In genomic region chr3:50577348-50577747, GRCh38 we compare ENCODE assay signal across 15 cellular contexts. TPM values are rescaled to one million over a fixed set of nuclear protein-coding genes. Genes with fewer than 3 reads are reported as not detected.
A peak's percentile ranks its signal among the peaks of the same experiment; 100 is the strongest.
DNase-seq lines count a peak whose midpoint lies in the region; ATAC-seq, FAIRE-seq and TF ChIP-seq lines count a peak whose summit lies in the region.
"Had no signal": no experiment of that assay in that cellular context is flagged by ENCODE, and none has a peak within 500 bp of the region (broad histone marks: within the 10 kb centered on the region; RNA-seq: fewer than 3 reads in every experiment).

No MANE protein-coding gene starts in this region.

- H3K9me3 Mint-ChIP-seq in T-helper 2 cell treated with Interferon-gamma antibody and Interleukin-4, amounts not matched to agents 5 μg/mL and 100 μg/mL, for 36 hours = no peaks in the 10 kb centered on the region
- no peaks in the 10 kb centered on the region for H3K9me3 Mint-ChIP-seq in stimulated activated naive CD8-positive, alpha-beta T cell treated with anti-CD3 and anti-CD28 coated beads, Interleukin-15, Interleukin-2, amounts not matched to agents 100 ng/mL and 50 ng/mL, for 24 hours
- H3K9me3 Mint-ChIP-seq: H9 had no signal

- in situ Hi-C loops in K562 (cut with MboI) = loop anchor here (5.0 kb wide), 1 partner anchor 35 kb away; the partner anchor contains the start of gene CISH

- peak overlapping the region; percentile 10; the same call in 1 of the 2 replicates for H3K4me2 ChIP-seq in K562 (ENCODE audit: insufficient read depth, low read length)
- H3K4me2 ChIP-seq: BLaER1 treated with 17β-estradiol and CSF1 and Interleukin-3, amounts not matched to agents 10 nM and 100 nM had no signal

- no peak for TF ChIP-seq POLR2A in K562 (conservative IDR thresholded peaks at IDR 0.05)
- no peak for TF ChIP-seq POLR2A in thyroid gland (IDR thresholded peaks at IDR 0.05)

- CTCF ChIA-PET in K562 (lab: Yijun Ruan, JAX; ENCODE audit: low intra/inter-chr PET ratio) = no interaction called here

- no peak for TF ChIP-seq RAD21 in K562 (CRISPR knock-in tag; conservative IDR thresholded peaks at IDR 0.05 in 1 of 2, IDR thresholded peaks at IDR 0.05 in 1 of 2)

- H3K9me3 ChIP-seq in K562 (replicated peaks; ENCODE audit: control insufficient read depth, insufficient read depth, low read depth, low read length) (no peaks in the 10 kb centered on the region), thyroid gland (no peaks in the 10 kb centered on the region), left ventricle myocardium inferior (replicated peaks) (no peaks in the 10 kb centered on the region)
- H3K9me3 ChIP-seq: BLaER1 treated with 17β-estradiol and CSF1 and Interleukin-3, amounts not matched to agents 10 nM and 100 nM; Caco-2 had no signal

- peaks cover 65% of the 10 kb centered on the region; the same call in 2 of the 3 replicates for H3K36me3 ChIP-seq in K562 (ENCODE audit: control insufficient read depth, insufficient read depth, low read length)
- H3K36me3 ChIP-seq in thyroid gland = peaks cover 0 to 4% of the 10 kb centered on the region in 2 donors
- H3K36me3 ChIP-seq in left ventricle myocardium inferior = peaks cover 42% of the 10 kb centered on the region

- H3K4me3 ChIP-seq in K562 = no peak overlapping the region
- H3K4me3 ChIP-seq in thyroid gland (replicated peaks in 1 of 3) = no peak overlapping the region
- H3K4me3 ChIP-seq in left ventricle myocardium inferior = no peak overlapping the region
- H3K4me3 ChIP-seq: BLaER1 treated with 17β-estradiol and CSF1 and Interleukin-3, amounts not matched to agents 10 nM and 100 nM had no signal

- no peaks in the 10 kb centered on the region for H3K27me3 ChIP-seq in K562 (ENCODE audit: control insufficient read depth in 2 of 2, insufficient read depth in 2 of 2, low read length in 2 of 2)
- H3K27me3 ChIP-seq in thyroid gland = no peaks in the 10 kb centered on the region
- H3K27me3 ChIP-seq in left ventricle myocardium inferior (ENCODE audit: low read depth) = no peaks in the 10 kb centered on the region
- H3K27me3 ChIP-seq: BLaER1 treated with 17β-estradiol and CSF1 and Interleukin-3, amounts not matched to agents 10 nM and 100 nM had no signal

- ATAC-seq in stimulated activated naive CD8-positive, alpha-beta T cell treated with anti-CD3 and anti-CD28 coated beads, Interleukin-15, Interleukin-2, amounts not matched to agents 100 U/mL and 50 U/mL, for 24 hours = no peak
- ATAC-seq in K562 = peak; percentile 49; the same call in 2 of the 3 replicates
- no peak for ATAC-seq in HG02623 (IDR thresholded peaks at IDR 0.05; ENCODE audit: unreplicated experiment)

- no peaks in the 10 kb centered on the region; the same call in 2 of the 3 replicates for H3K79me2 ChIP-seq in K562 (ENCODE audit: control insufficient read depth, insufficient read depth, low read length)

- H3K4me1 Mint-ChIP-seq in T-helper 2 cell treated with Interferon-gamma antibody and Interleukin-4, amounts not matched to agents 5 μg/mL and 100 μg/mL, for 36 hours (ENCODE audit: low read depth) = peaks cover 68% of the 10 kb centered on the region
- peaks cover 46% of the 10 kb centered on the region for H3K4me1 Mint-ChIP-seq in stimulated activated naive CD8-positive, alpha-beta T cell treated with anti-CD3 and anti-CD28 coated beads, Interleukin-15, Interleukin-2, amounts not matched to agents 100 ng/mL and 50 ng/mL, for 24 hours (ENCODE audit: low read depth)
- H3K4me1 Mint-ChIP-seq: H9 had no signal

- peak overlapping the region in 1 of 2 experiments; percentile 84; a peak in 1 of 4 replicates for H3K9ac ChIP-seq in K562 (ENCODE audit: insufficient read depth in 1 of 2, low read depth in 2 of 2, low read length in 2 of 2)
- H3K9ac ChIP-seq: BLaER1 treated with 17β-estradiol and CSF1 and Interleukin-3, amounts not matched to agents 10 nM and 100 nM had no signal

- H3K27me3 Mint-ChIP-seq in T-helper 2 cell treated with Interferon-gamma antibody and Interleukin-4, amounts not matched to agents 5 μg/mL and 100 μg/mL, for 36 hours (ENCODE audit: low read depth) = no peaks in the 10 kb centered on the region
- no peaks in the 10 kb centered on the region for H3K27me3 Mint-ChIP-seq in stimulated activated naive CD8-positive, alpha-beta T cell treated with anti-CD3 and anti-CD28 coated beads, Interleukin-15, Interleukin-2, amounts not matched to agents 100 ng/mL and 50 ng/mL, for 24 hours

- H3K4me3 Mint-ChIP-seq in T-helper 2 cell treated with Interferon-gamma antibody and Interleukin-4, amounts not matched to agents 5 μg/mL and 100 μg/mL, for 36 hours = no peak overlapping the region
- no peak overlapping the region for H3K4me3 Mint-ChIP-seq in stimulated activated naive CD8-positive, alpha-beta T cell treated with anti-CD3 and anti-CD28 coated beads, Interleukin-15, Interleukin-2, amounts not matched to agents 100 ng/mL and 50 ng/mL, for 24 hours
- H3K4me3 Mint-ChIP-seq: H9 had no signal

- TF ChIP-seq EP300 in K562 (IDR thresholded peaks at IDR 0.05; ENCODE audit: low read length) = peak; percentile 37; the same call in 1 of the 2 replicates

- no peaks in the 10 kb centered on the region for H3K9me1 ChIP-seq in K562 (ENCODE audit: control insufficient read depth, insufficient read depth, low read length)

- DNase-seq in T-helper 2 cell treated with Interferon-gamma antibody and Interleukin-4, amounts not matched to agents 5 μg/mL and 100 μg/mL, for 36 hours (ENCODE audit: low spot score) = no peak
- DNase-seq in T-helper 2 cell = no peak
- no peak for DNase-seq in stimulated activated naive CD8-positive, alpha-beta T cell treated with anti-CD3 and anti-CD28 coated beads, Interleukin-15, Interleukin-2, amounts not matched to agents 100 U/mL and 50 U/mL, for 24 hours
- peak; percentile 44 to 57 (median 46) for DNase-seq in K562 (ENCODE audit: extremely low read depth in 1 of 4, low spot score in 3 of 4)
- no peak for DNase-seq in thyroid gland
- DNase-seq in left ventricle myocardium inferior = no peak
- DNase-seq: 8988T, Caco-2, H9, Kasumi-1, NCI-H2029 treated with DMSO at 0.1 percent for 48 hours had no signal

- H3K4me1 ChIP-seq in K562 (replicated peaks in 1 of 2; ENCODE audit: control insufficient read depth in 2 of 2, insufficient read depth in 2 of 2, low read length in 2 of 2) (peaks cover 39 to 48% of the 10 kb centered on the region in 2 experiments; a peak in 4 of 5 replicates), thyroid gland (peaks cover 15 to 29% of the 10 kb centered on the region in 2 donors), left ventricle myocardium inferior (peaks cover 28% of the 10 kb centered on the region)
- H3K4me1 ChIP-seq: Caco-2 had no signal

- H3K27ac Mint-ChIP-seq in T-helper 2 cell treated with Interferon-gamma antibody and Interleukin-4, amounts not matched to agents 5 μg/mL and 100 μg/mL, for 36 hours = peak overlapping the region; percentile 65
- peak overlapping the region; percentile 40 for H3K27ac Mint-ChIP-seq in stimulated activated naive CD8-positive, alpha-beta T cell treated with anti-CD3 and anti-CD28 coated beads, Interleukin-15, Interleukin-2, amounts not matched to agents 100 ng/mL and 50 ng/mL, for 24 hours
- H3K27ac Mint-ChIP-seq: H9 had no signal

- no peaks in the 10 kb centered on the region for H4K20me1 ChIP-seq in K562 (replicated peaks; ENCODE audit: control insufficient read depth, insufficient read depth, low read length)
- H4K20me1 ChIP-seq: BLaER1 treated with 17β-estradiol and CSF1 and Interleukin-3, amounts not matched to agents 10 nM and 100 nM had no signal

- no TSS peak for BruUV-seq in K562 (replicated peaks; lab: Mats Ljungman, UMichigan)

- peak; percentile 82 for FAIRE-seq in K562 (lab: Jason Lieb, UNC)
- FAIRE-seq: RCC 7860 had no signal

- H3K36me3 Mint-ChIP-seq in T-helper 2 cell treated with Interferon-gamma antibody and Interleukin-4, amounts not matched to agents 5 μg/mL and 100 μg/mL, for 36 hours (ENCODE audit: low read depth) = peaks cover 59% of the 10 kb centered on the region
- peaks cover 45% of the 10 kb centered on the region for H3K36me3 Mint-ChIP-seq in stimulated activated naive CD8-positive, alpha-beta T cell treated with anti-CD3 and anti-CD28 coated beads, Interleukin-15, Interleukin-2, amounts not matched to agents 100 ng/mL and 50 ng/mL, for 24 hours (ENCODE audit: low read depth)

- WGBS in K562 (ENCODE audit: insufficient coverage, low coverage, missing lambda C conversion rate) = 7% methylated on average over 2 of the region's 2 CpGs
- 73 to 95% methylated on average over 2 of the region's 2 CpGs for WGBS in thyroid gland, 2 donors

- intact Hi-C loops in K562 (cut with micrococcal nuclease) (loop anchor here (2.0 kb wide), 1 partner anchor 13 kb away; no protein-coding TSS in a partner anchor), thyroid gland (cut with DNase I) (no loop called here), left ventricle myocardium inferior (cut with micrococcal nuclease) (no loop called here)

- POLR2A ChIA-PET in K562 (lab: Yijun Ruan, JAX) = interaction anchor here (0.7 to 1.9 kb wide), 5 partner anchors 8 to 36 kb away, joined by 3 to 9 read pairs (median 3); partner anchors contain the start of genes CISH and HEMK1

- H3K27ac ChIP-seq in K562 (ENCODE audit: extremely low read depth, low read depth, low read length) (peak overlapping the region; percentile 48), thyroid gland (peak overlapping the region in 2 of 3 donors; percentile 5 to 17), left ventricle myocardium inferior (replicated peaks) (no peak overlapping the region)

- H2AFZ ChIP-seq in K562 (ENCODE audit: low read depth, low read length) = no peak overlapping the region

- 0 out of 6 replicates have a peak, but pooled peaks of 1 of the 3 experiments have one; percentile 2 for TF ChIP-seq CTCF in K562 (IDR thresholded peaks at IDR 0.05 in 2 of 3, conservative IDR thresholded peaks at IDR 0.05 in 1 of 3; ENCODE audit: insufficient read depth in 2 of 3, low read depth in 1 of 3, low read length in 3 of 3)
- TF ChIP-seq CTCF in thyroid gland (IDR thresholded peaks at IDR 0.05) = no peak
- TF ChIP-seq CTCF in left ventricle myocardium inferior (IDR thresholded peaks at IDR 0.05; ENCODE audit: borderline replicate concordance) = no peak

RNA-seq across cellular contexts. Expression of gene HEMK1, which starts 8.0 kb away (rescaled TPM):
- 44.0 and 89.1 TPM in 2 replicates for total RNA-seq in K562 (2011; cell fraction: chromatin; rRNA removed; ENCODE audit: low replicate concordance)
- 41.2 and 43.2 TPM in 2 replicates for total RNA-seq in K562 (2011; cell fraction: nucleolus; rRNA removed)
- 47.0 and 67.9 TPM in 2 replicates for total RNA-seq in K562 (2011; cell fraction: nucleoplasm; rRNA removed)
- total RNA-seq in K562 (2014; rRNA removed) = 8.0 and 13.7 TPM in 2 replicates
- 8.0 and 10.9 TPM in 2 replicates for total RNA-seq in K562 (2014; rRNA removed; fragmentation: Illumina TruSeq; extraction: Trizol)
- 9.7 and 11.4 TPM in 2 replicates for total RNA-seq in K562 (2015; rRNA removed; fragmentation: Illumina TruSeq; extraction: Trizol)
- total RNA-seq in K562 (2021) = 15.9 and 16.8 TPM in 2 replicates
- polyA plus RNA-seq in K562 (2011; rRNA removed) = 12.1 and 13.5 TPM in 2 replicates
- 12.1 and 20.2 TPM in 2 replicates for polyA plus RNA-seq in K562 (2011; cell fraction: cytosol; rRNA removed)
- polyA plus RNA-seq in K562 (2011; cell fraction: nucleus; rRNA removed) = 58.3 and 71.6 TPM in 2 replicates
- 11.0 and 19.9 TPM in 2 replicates for polyA plus RNA-seq in K562 (2012)
- polyA plus RNA-seq in K562 (2014; fragmentation: Illumina TruSeq; extraction: Trizol) = 12.3 and 13.2 TPM in 2 replicates
- polyA plus RNA-seq in K562 (2014; fragmentation: Nextera tagmentation; extraction: Ambion mirVana) = 1 to 10 TPM; 2.0 to 5.2 TPM
- polyA plus RNA-seq in K562 (2014; rRNA removed) = 13.9 and 17.8 TPM in 2 replicates
- polyA minus RNA-seq in K562 (2011; rRNA and poly(A)+ RNA removed) = 8.5 and 8.9 TPM in 2 replicates
- 4.0 and 4.7 TPM in 2 replicates for polyA minus RNA-seq in K562 (2011; cell fraction: cytosol; rRNA and poly(A)+ RNA removed)
- 19.1 and 28.0 TPM in 2 replicates for polyA minus RNA-seq in K562 (2011; cell fraction: nucleus; rRNA and poly(A)+ RNA removed)
- total RNA-seq in thyroid gland = 10 to 100 TPM; 13.9 to 20.8 (median 17.6) TPM
- 16.1 TPM for total RNA-seq in left ventricle myocardium inferior

RNA-seq across cellular contexts. Expression of gene C3orf18, which starts 9.8 kb away (rescaled TPM):
- total RNA-seq in K562 (2011; cell fraction: chromatin; rRNA removed; ENCODE audit: low replicate concordance) = 1.4 and 3.5 TPM in 2 replicates
- total RNA-seq in K562 (2011; cell fraction: nucleolus; rRNA removed) = 1.7 and 2.3 TPM in 2 replicates
- total RNA-seq in K562 (2011; cell fraction: nucleoplasm; rRNA removed) = 1.2 and 1.4 TPM in 2 replicates
- total RNA-seq in K562 (2014; rRNA removed) (0.95 and 1.3 TPM in 2 replicates), K562 (2014; rRNA removed; fragmentation: Illumina TruSeq; extraction: Trizol) (0.83 and 1.1 TPM in 2 replicates), K562 (2015; rRNA removed; fragmentation: Illumina TruSeq; extraction: Trizol) (0.94 and 1.4 TPM in 2 replicates), K562 (2021) (0.65 and 2.0 TPM in 2 replicates), thyroid gland (10 to 100 TPM; 19.6 to 22.0 (median 20.3) TPM), left ventricle myocardium inferior (57.2 TPM)
- polyA plus RNA-seq in K562 (2011; rRNA removed) (2.3 and 3.9 TPM in 2 replicates), K562 (2014; fragmentation: Illumina TruSeq; extraction: Trizol) (0.91 and 1.5 TPM in 2 replicates), K562 (2014; fragmentation: Nextera tagmentation; extraction: Ambion mirVana) (under 1 TPM; 0.01 to 0.14 TPM), K562 (2014; rRNA removed) (0.38 and 0.82 TPM in 2 replicates)
- polyA plus RNA-seq in K562 (2011; cell fraction: cytosol; rRNA removed) = 4.6 and 5.2 TPM in 2 replicates
- 5.5 and 6.0 TPM in 2 replicates for polyA plus RNA-seq in K562 (2011; cell fraction: nucleus; rRNA removed)
- 1.7 and 2.7 TPM in 2 replicates for polyA plus RNA-seq in K562 (2012)
- polyA minus RNA-seq in K562 (2011; rRNA and poly(A)+ RNA removed) = 1.6 and 1.9 TPM in 2 replicates
- 0.73 and 2.0 TPM in 2 replicates for polyA minus RNA-seq in K562 (2011; cell fraction: cytosol; rRNA and poly(A)+ RNA removed)
- 1.1 and 1.4 TPM in 2 replicates for polyA minus RNA-seq in K562 (2011; cell fraction: nucleus; rRNA and poly(A)+ RNA removed)

RNA-seq across cellular contexts. Expression of gene CISH, which starts 34.2 kb away (rescaled TPM):
- total RNA-seq in K562 (2011; cell fraction: chromatin; rRNA removed; ENCODE audit: low replicate concordance) = 49.9 and 136 TPM in 2 replicates
- total RNA-seq in K562 (2011; cell fraction: nucleolus; rRNA removed) = 106 and 113 TPM in 2 replicates
- total RNA-seq in K562 (2011; cell fraction: nucleoplasm; rRNA removed) = 71.7 and 77.8 TPM in 2 replicates
- total RNA-seq in K562 (2014; rRNA removed) (18.3 and 34.5 TPM in 2 replicates), K562 (2014; rRNA removed; fragmentation: Illumina TruSeq; extraction: Trizol) (5.1 and 6.9 TPM in 2 replicates), K562 (2015; rRNA removed; fragmentation: Illumina TruSeq; extraction: Trizol) (12.8 and 15.2 TPM in 2 replicates), K562 (2021) (47.7 and 48.8 TPM in 2 replicates), thyroid gland (10 to 100 TPM; 31.0 to 78.1 (median 48.0) TPM), left ventricle myocardium inferior (16.6 TPM)
- polyA plus RNA-seq in K562 (2011; rRNA removed) (24.8 and 59.4 TPM in 2 replicates), K562 (2014; fragmentation: Illumina TruSeq; extraction: Trizol) (41.9 and 52.8 TPM in 2 replicates), K562 (2014; fragmentation: Nextera tagmentation; extraction: Ambion mirVana) (1 to 10 TPM; 1.7 to 3.5 TPM), K562 (2014; rRNA removed) (29.2 and 38.1 TPM in 2 replicates)
- 64.1 and 81.7 TPM in 2 replicates for polyA plus RNA-seq in K562 (2011; cell fraction: cytosol; rRNA removed)
- polyA plus RNA-seq in K562 (2011; cell fraction: nucleus; rRNA removed) = 104 and 152 TPM in 2 replicates
- 53.6 and 84.7 TPM in 2 replicates for polyA plus RNA-seq in K562 (2012)
- polyA minus RNA-seq in K562 (2011; rRNA and poly(A)+ RNA removed) = 30.2 and 35.6 TPM in 2 replicates
- 50.6 and 68.9 TPM in 2 replicates for polyA minus RNA-seq in K562 (2011; cell fraction: cytosol; rRNA and poly(A)+ RNA removed)
- polyA minus RNA-seq in K562 (2011; cell fraction: nucleus; rRNA and poly(A)+ RNA removed) = 72.0 and 98.5 TPM in 2 replicates

RNA-seq across cellular contexts. Expression of gene MAPKAPK3, which starts 39.6 kb away (rescaled TPM):
- 27.9 and 57.1 TPM in 2 replicates for total RNA-seq in K562 (2011; cell fraction: chromatin; rRNA removed; ENCODE audit: low replicate concordance)
- 43.4 and 54.2 TPM in 2 replicates for total RNA-seq in K562 (2011; cell fraction: nucleolus; rRNA removed)
- 39.5 and 46.4 TPM in 2 replicates for total RNA-seq in K562 (2011; cell fraction: nucleoplasm; rRNA removed)
- 43.3 and 51.5 TPM in 2 replicates for total RNA-seq in K562 (2014; rRNA removed)
- total RNA-seq in K562 (2014; rRNA removed; fragmentation: Illumina TruSeq; extraction: Trizol) = 29.9 and 33.3 TPM in 2 replicates
- total RNA-seq in K562 (2015; rRNA removed; fragmentation: Illumina TruSeq; extraction: Trizol) = 40.0 and 41.2 TPM in 2 replicates
- total RNA-seq in K562 (2021) = 49.6 and 55.1 TPM in 2 replicates
- 56.4 and 60.2 TPM in 2 replicates for polyA plus RNA-seq in K562 (2011; rRNA removed)
- polyA plus RNA-seq in K562 (2011; cell fraction: cytosol; rRNA removed) = 66.5 and 92.3 TPM in 2 replicates
- polyA plus RNA-seq in K562 (2011; cell fraction: nucleus; rRNA removed) = 53.3 and 62.7 TPM in 2 replicates
- 47.4 and 54.4 TPM in 2 replicates for polyA plus RNA-seq in K562 (2012)
- polyA plus RNA-seq in K562 (2014; fragmentation: Illumina TruSeq; extraction: Trizol) = 54.0 and 55.2 TPM in 2 replicates
- 10 to 100 TPM in 1 of 2 experiments, 1 to 10 TPM in 1; 8.0 to 12.2 TPM for polyA plus RNA-seq in K562 (2014; fragmentation: Nextera tagmentation; extraction: Ambion mirVana)
- 34.5 and 47.2 TPM in 2 replicates for polyA plus RNA-seq in K562 (2014; rRNA removed)
- 42.4 and 60.6 TPM in 2 replicates for polyA minus RNA-seq in K562 (2011; rRNA and poly(A)+ RNA removed)
- polyA minus RNA-seq in K562 (2011; cell fraction: cytosol; rRNA and poly(A)+ RNA removed) = 22.8 and 28.5 TPM in 2 replicates
- 17.6 and 22.2 TPM in 2 replicates for polyA minus RNA-seq in K562 (2011; cell fraction: nucleus; rRNA and poly(A)+ RNA removed)
- 100 to 1,000 TPM in 1 of 4 donors, 10 to 100 TPM in 3; 66.1 to 147 (median 97.5) TPM for total RNA-seq in thyroid gland
- total RNA-seq in left ventricle myocardium inferior = 359 TPM

Comparison
In these comparisons a context has a peak if more than half of its experiments do, and no peak if none do; other contexts are left out.
1. DNase-seq: peak in K562 (4 of 4); none in T-helper 2 cell treated with Interferon-gamma antibody and Interleukin-4, amounts not matched to agents 5 μg/mL and 100 μg/mL, for 36 hours (single experiment), T-helper 2 cell (0 of 5), stimulated activated naive CD8-positive, alpha-beta T cell treated with anti-CD3 and anti-CD28 coated beads, Interleukin-15, Interleukin-2, amounts not matched to agents 100 U/mL and 50 U/mL, for 24 hours (single experiment), thyroid gland (0 of 2) and left ventricle myocardium inferior (single experiment).
2. RNA of gene C3orf18, which starts 9.8 kb away (total RNA-seq): 57.2 TPM in left ventricle myocardium inferior (single experiment) and 19.6 to 22.0 TPM in thyroid gland; 0.65 to 3.5 TPM in K562; every median in the first group is over 4 times any median in the second.